Comparison of ENCODE assay signal across 8 cellular contexts in genomic region chr19:35718345-35719041, GRCh38. TPM values are rescaled to one million over a fixed set of nuclear protein-coding genes. Genes with fewer than 3 reads are reported as not detected.
DNase-seq lines count a peak whose midpoint lies in the region; FAIRE-seq and TF ChIP-seq lines count a peak whose summit lies in the region.

No MANE protein-coding gene starts in this region.

- peak overlapping the region; percentile 65 for H3K27ac ChIP-seq in parathyroid adenoma

- DNase-seq in NCI-H748 (lab: John Stamatoyannopoulos, UW; ENCODE audit: unreplicated experiment) (peak; percentile 45), NCI-H748 treated with DMSO at 0.1 percent for 48 hours (lab: John Stamatoyannopoulos, UW) (no peak), MG63 (peak; percentile 45), frontal cortex (ENCODE audit: low spot score in 2 of 2) (peak; percentile 59 to 63), LoVo (ENCODE audit: low spot score) (no peak), D721Med (ENCODE audit: insufficient read length, low spot score) (no peak)
- peak; percentile 43 for DNase-seq in activated T-helper 9 cell treated with anti-CD3 and anti-CD28 coated beads, Interleukin-2, amount 50 U/mL, for 16 hours (ENCODE audit: low read depth)

- peak overlapping the region; percentile 70 for H2AFZ ChIP-seq in parathyroid adenoma

- H3K4me3 ChIP-seq in MG63 (peak overlapping the region; percentile 86), parathyroid adenoma (ENCODE audit: low read depth, low read length) (peak overlapping the region; percentile 52)

- no peaks in the 10 kb centered on the region for H3K27me3 ChIP-seq in MG63
- H3K27me3 ChIP-seq in parathyroid adenoma (ENCODE audit: control insufficient read depth, insufficient read depth, low read length), result no peaks in the 10 kb centered on the region

- peak overlapping the region; percentile 46 for H3K9ac ChIP-seq in parathyroid adenoma

- peaks cover 7% of the 10 kb centered on the region for H3K4me1 ChIP-seq in parathyroid adenoma

- H3K36me3 ChIP-seq in MG63 (peaks cover 45% of the 10 kb centered on the region), parathyroid adenoma (ENCODE audit: control insufficient read depth, insufficient read depth, low read length) (no peaks in the 10 kb centered on the region)

- TF ChIP-seq CTCF in parathyroid adenoma (IDR thresholded peaks at IDR 0.05) (no peak), D721Med (IDR thresholded peaks at IDR 0.05; ENCODE audit: insufficient read depth, missing control alignments) (no peak)

- H3K79me2 ChIP-seq in parathyroid adenoma, result peaks cover 37% of the 10 kb centered on the region

- H3K9me3 ChIP-seq in MG63 (no peaks in the 10 kb centered on the region), parathyroid adenoma (ENCODE audit: control insufficient read depth, low read length) (no peaks in the 10 kb centered on the region)

- FAIRE-seq in frontal cortex (lab: Jason Lieb, UNC) (no peak), D721Med (lab: Jason Lieb, UNC) (no peak)

- peak overlapping the region; percentile 63 for H3K4me2 ChIP-seq in parathyroid adenoma (ENCODE audit: low read length)

RNA-seq across cellular contexts. Expression of gene KMT2B, which starts 0.7 kb away (rescaled TPM):
- total RNA-seq in MG63 (2014; rRNA removed; shearing (Covaris generic); ENCODE audit: low replicate concordance), result 2.3 and 6.0 TPM in 2 replicates
- total RNA-seq in frontal cortex, result 3.7 TPM

RNA-seq across cellular contexts. Expression of gene ZBTB32, which starts 14.1 kb away (rescaled TPM):
- not detected in 2 replicates for total RNA-seq in MG63 (2014; rRNA removed; shearing (Covaris generic); ENCODE audit: low replicate concordance)
- total RNA-seq in frontal cortex, result not detected

RNA-seq across cellular contexts. Expression of gene IGFLR1, which starts 23.8 kb away (rescaled TPM):
- 0.27 and 2.4 TPM in 2 replicates for total RNA-seq in MG63 (2014; rRNA removed; shearing (Covaris generic); ENCODE audit: low replicate concordance)
- 2.9 TPM for total RNA-seq in frontal cortex

RNA-seq across cellular contexts. Expression of gene U2AF1L4, which starts 26.7 kb away (rescaled TPM):
- total RNA-seq in MG63 (2014; rRNA removed; shearing (Covaris generic); ENCODE audit: low replicate concordance), result 16.3 and 19.8 TPM in 2 replicates
- total RNA-seq in frontal cortex, result 9.4 TPM

RNA-seq across cellular contexts. Expression of gene PSENEN, which starts 27.0 kb away (rescaled TPM):
- 37.6 and 76.2 TPM in 2 replicates for total RNA-seq in MG63 (2014; rRNA removed; shearing (Covaris generic); ENCODE audit: low replicate concordance)
- total RNA-seq in frontal cortex, result 5.7 TPM

Comparison
In these comparisons a context has a peak if more than half of its experiments do, and no peak if none do; other contexts are left out.
1. DNase-seq: peak in NCI-H748 (single experiment), MG63 (single experiment), activated T-helper 9 cell treated with anti-CD3 and anti-CD28 coated beads, Interleukin-2, amount 50 U/mL, for 16 hours (single experiment) and frontal cortex (2 of 2); none in NCI-H748 treated with DMSO at 0.1 percent for 48 hours (single experiment), LoVo (single experiment) and D721Med (single experiment).